1 cellular context compared by ENCODE assay signal in genomic region chr5:168362097-168362885, GRCh38.
A peak's percentile ranks its signal among the peaks of the same experiment; 100 is the strongest.
TF ChIP-seq lines count a peak whose summit lies in the region.

No MANE protein-coding gene starts in this region.

TF ChIP-seq in HepG2, 621 proteins besides CTCF, POLR2A, EP300 and RAD21 (continued from another document and continues in another):
- no peak for TF ChIP-seq ZNF574 (CRISPR knock-in tag; IDR thresholded peaks at IDR 0.05)
- 0 out of 2 replicates have a peak, but pooled peaks have one; percentile 3 for TF ChIP-seq MAFF (IDR thresholded peaks at IDR 0.05; ENCODE audit: low read depth, low read length)
- TF ChIP-seq CBX5 (CRISPR knock-in tag; IDR thresholded peaks at IDR 0.05; ENCODE audit: borderline replicate concordance), result no peak; the same call in 1 of the 2 replicates
- TF ChIP-seq SOX13 (IDR thresholded peaks at IDR 0.05), result no peak
- peak in 1 of 2 experiments; percentile 77; a peak in 2 of 4 replicates for TF ChIP-seq SOX13 (CRISPR knock-in tag; conservative IDR thresholded peaks at IDR 0.05 in 1 of 2, IDR thresholded peaks at IDR 0.05 in 1 of 2)
- peak; percentile 50; the same call in 1 of the 2 replicates for TF ChIP-seq MXD4 (CRISPR knock-in tag; IDR thresholded peaks at IDR 0.05)
- TF ChIP-seq FOXO4 (CRISPR knock-in tag; conservative IDR thresholded peaks at IDR 0.05), result no peak
- TF ChIP-seq ZNF275 (CRISPR knock-in tag; IDR thresholded peaks at IDR 0.05; ENCODE audit: borderline replicate concordance), result no peak
- peak; percentile 75; the same call in 1 of the 2 replicates for TF ChIP-seq NCOR1 (IDR thresholded peaks at IDR 0.05; ENCODE audit: borderline replicate concordance, low read length)
- TF ChIP-seq GATA4 (IDR thresholded peaks at IDR 0.05; ENCODE audit: borderline replicate concordance, low read depth), result no peak
- peak; percentile 53; the same call in 1 of the 2 replicates for TF ChIP-seq ZNF317 (CRISPR knock-in tag; IDR thresholded peaks at IDR 0.05)
- TF ChIP-seq, protein P1, sequence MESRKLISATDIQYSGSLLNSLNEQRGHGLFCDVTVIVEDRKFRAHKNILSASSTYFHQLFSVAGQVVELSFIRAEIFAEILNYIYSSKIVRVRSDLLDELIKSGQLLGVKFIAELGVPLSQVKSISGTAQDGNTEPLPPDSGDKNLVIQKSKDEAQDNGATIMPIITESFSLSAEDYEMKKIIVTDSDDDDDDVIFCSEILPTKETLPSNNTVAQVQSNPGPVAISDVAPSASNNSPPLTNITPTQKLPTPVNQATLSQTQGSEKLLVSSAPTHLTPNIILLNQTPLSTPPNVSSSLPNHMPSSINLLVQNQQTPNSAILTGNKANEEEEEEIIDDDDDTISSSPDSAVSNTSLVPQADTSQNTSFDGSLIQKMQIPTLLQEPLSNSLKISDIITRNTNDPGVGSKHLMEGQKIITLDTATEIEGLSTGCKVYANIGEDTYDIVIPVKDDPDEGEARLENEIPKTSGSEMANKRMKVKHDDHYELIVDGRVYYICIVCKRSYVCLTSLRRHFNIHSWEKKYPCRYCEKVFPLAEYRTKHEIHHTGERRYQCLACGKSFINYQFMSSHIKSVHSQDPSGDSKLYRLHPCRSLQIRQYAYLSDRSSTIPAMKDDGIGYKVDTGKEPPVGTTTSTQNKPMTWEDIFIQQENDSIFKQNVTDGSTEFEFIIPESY (CRISPR knock-in tag; IDR thresholded peaks at IDR 0.05), result no peak
- no peak for TF ChIP-seq KLF9 (CRISPR knock-in tag; IDR thresholded peaks at IDR 0.05; ENCODE audit: low read depth)
- 0 out of 4 replicates have a peak, but pooled peaks of 1 of the 2 experiments have one; percentile 52 for TF ChIP-seq KLF16 (CRISPR knock-in tag; IDR thresholded peaks at IDR 0.05)
- TF ChIP-seq FOSL1 (CRISPR knock-in tag; IDR thresholded peaks at IDR 0.05; ENCODE audit: borderline replicate concordance), result peak; percentile 78; the same call in 1 of the 2 replicates
- peak; percentile 90 for TF ChIP-seq HDAC2 (CRISPR knock-in tag; IDR thresholded peaks at IDR 0.05)
- no peak for TF ChIP-seq HNRNPUL1 (IDR thresholded peaks at IDR 0.05; ENCODE audit: low read depth, low read length)
- no peak for TF ChIP-seq ZNF83 (CRISPR knock-in tag; IDR thresholded peaks at IDR 0.05; ENCODE audit: borderline replicate concordance)
- TF ChIP-seq, protein P2, sequence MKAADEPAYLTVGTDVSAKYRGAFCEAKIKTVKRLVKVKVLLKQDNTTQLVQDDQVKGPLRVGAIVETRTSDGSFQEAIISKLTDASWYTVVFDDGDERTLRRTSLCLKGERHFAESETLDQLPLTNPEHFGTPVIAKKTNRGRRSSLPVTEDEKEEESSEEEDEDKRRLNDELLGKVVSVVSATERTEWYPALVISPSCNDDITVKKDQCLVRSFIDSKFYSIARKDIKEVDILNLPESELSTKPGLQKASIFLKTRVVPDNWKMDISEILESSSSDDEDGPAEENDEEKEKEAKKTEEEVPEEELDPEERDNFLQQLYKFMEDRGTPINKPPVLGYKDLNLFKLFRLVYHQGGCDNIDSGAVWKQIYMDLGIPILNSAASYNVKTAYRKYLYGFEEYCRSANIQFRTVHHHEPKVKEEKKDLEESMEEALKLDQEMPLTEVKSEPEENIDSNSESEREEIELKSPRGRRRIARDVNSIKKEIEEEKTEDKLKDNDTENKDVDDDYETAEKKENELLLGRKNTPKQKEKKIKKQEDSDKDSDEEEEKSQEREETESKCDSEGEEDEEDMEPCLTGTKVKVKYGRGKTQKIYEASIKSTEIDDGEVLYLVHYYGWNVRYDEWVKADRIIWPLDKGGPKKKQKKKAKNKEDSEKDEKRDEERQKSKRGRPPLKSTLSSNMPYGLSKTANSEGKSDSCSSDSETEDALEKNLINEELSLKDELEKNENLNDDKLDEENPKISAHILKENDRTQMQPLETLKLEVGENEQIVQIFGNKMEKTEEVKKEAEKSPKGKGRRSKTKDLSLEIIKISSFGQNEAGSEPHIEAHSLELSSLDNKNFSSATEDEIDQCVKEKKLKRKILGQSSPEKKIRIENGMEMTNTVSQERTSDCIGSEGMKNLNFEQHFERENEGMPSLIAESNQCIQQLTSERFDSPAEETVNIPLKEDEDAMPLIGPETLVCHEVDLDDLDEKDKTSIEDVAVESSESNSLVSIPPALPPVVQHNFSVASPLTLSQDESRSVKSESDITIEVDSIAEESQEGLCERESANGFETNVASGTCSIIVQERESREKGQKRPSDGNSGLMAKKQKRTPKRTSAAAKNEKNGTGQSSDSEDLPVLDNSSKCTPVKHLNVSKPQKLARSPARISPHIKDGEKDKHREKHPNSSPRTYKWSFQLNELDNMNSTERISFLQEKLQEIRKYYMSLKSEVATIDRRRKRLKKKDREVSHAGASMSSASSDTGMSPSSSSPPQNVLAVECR (CRISPR knock-in tag; IDR thresholded peaks at IDR 0.05; ENCODE audit: borderline replicate concordance), result peak; percentile 62; the same call in 1 of the 2 replicates
- TF ChIP-seq NRL (CRISPR knock-in tag; IDR thresholded peaks at IDR 0.05; ENCODE audit: borderline replicate concordance), result no peak
- no peak for TF ChIP-seq ZBTB42 (CRISPR knock-in tag; IDR thresholded peaks at IDR 0.05)
- TF ChIP-seq ZSCAN29 (CRISPR knock-in tag; conservative IDR thresholded peaks at IDR 0.05), result no peak
- TF ChIP-seq ZNF367 (CRISPR knock-in tag; IDR thresholded peaks at IDR 0.05; ENCODE audit: borderline replicate concordance), result no peak
- TF ChIP-seq RFXANK (CRISPR knock-in tag; IDR thresholded peaks at IDR 0.05), result 0 out of 2 replicates have a peak, but pooled peaks have one; percentile 41
- TF ChIP-seq PAF1 (CRISPR knock-in tag; IDR thresholded peaks at IDR 0.05), result no peak
- TF ChIP-seq, protein P3, sequence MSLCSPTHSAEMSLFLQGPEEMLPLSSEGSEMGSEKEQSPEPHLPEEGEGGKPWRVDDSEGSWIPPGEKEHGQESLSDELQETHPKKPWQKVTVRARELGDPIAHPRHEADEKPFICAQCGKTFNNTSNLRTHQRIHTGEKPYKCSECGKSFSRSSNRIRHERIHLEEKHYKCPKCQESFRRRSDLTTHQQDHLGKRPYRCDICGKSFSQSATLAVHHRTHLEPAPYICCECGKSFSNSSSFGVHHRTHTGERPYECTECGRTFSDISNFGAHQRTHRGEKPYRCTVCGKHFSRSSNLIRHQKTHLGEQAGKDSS (CRISPR knock-in tag; IDR thresholded peaks at IDR 0.05; ENCODE audit: borderline replicate concordance, low read depth), result peak; percentile 100
- no peak for TF ChIP-seq SMAD9 (CRISPR knock-in tag; IDR thresholded peaks at IDR 0.05)
- TF ChIP-seq ONECUT2 (CRISPR knock-in tag; IDR thresholded peaks at IDR 0.05), result no peak
- no peak for TF ChIP-seq YEATS2 (CRISPR knock-in tag; IDR thresholded peaks at IDR 0.05; ENCODE audit: borderline replicate concordance)
- TF ChIP-seq ZNF761 (CRISPR knock-in tag; conservative IDR thresholded peaks at IDR 0.05), result no peak
- no peak for TF ChIP-seq KDM5A (IDR thresholded peaks at IDR 0.05; ENCODE audit: borderline replicate concordance, low read length)
- no peak for TF ChIP-seq ZSCAN12 (CRISPR knock-in tag; IDR thresholded peaks at IDR 0.05)
- TF ChIP-seq CEBPZ (IDR thresholded peaks at IDR 0.05; ENCODE audit: low read length), result no peak
- peak; percentile 64; the same call in 1 of the 2 replicates for TF ChIP-seq HOXA3 (CRISPR knock-in tag; IDR thresholded peaks at IDR 0.05)
- TF ChIP-seq ATF6 (CRISPR knock-in tag; conservative IDR thresholded peaks at IDR 0.05), result no peak
- TF ChIP-seq THYN1 (CRISPR knock-in tag; IDR thresholded peaks at IDR 0.05; ENCODE audit: borderline replicate concordance, low read depth), result no peak
- TF ChIP-seq, protein P4, sequence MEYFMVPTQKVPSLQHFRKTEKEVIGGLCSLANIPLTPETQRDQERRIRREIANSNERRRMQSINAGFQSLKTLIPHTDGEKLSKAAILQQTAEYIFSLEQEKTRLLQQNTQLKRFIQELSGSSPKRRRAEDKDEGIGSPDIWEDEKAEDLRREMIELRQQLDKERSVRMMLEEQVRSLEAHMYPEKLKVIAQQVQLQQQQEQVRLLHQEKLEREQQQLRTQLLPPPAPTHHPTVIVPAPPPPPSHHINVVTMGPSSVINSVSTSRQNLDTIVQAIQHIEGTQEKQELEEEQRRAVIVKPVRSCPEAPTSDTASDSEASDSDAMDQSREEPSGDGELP (IDR thresholded peaks at IDR 0.05; ENCODE audit: borderline replicate concordance, low read depth), result peak; percentile 98
- TF ChIP-seq ZBTB21 (CRISPR knock-in tag; IDR thresholded peaks at IDR 0.05), result no peak
- TF ChIP-seq SP5 (CRISPR knock-in tag; IDR thresholded peaks at IDR 0.05; ENCODE audit: borderline replicate concordance, low read depth), result peak; percentile 57; the same call in 1 of the 2 replicates
- peak; percentile 70; the same call in 1 of the 2 replicates for TF ChIP-seq ZNF501 (CRISPR knock-in tag; IDR thresholded peaks at IDR 0.05)
- TF ChIP-seq, protein P5, sequence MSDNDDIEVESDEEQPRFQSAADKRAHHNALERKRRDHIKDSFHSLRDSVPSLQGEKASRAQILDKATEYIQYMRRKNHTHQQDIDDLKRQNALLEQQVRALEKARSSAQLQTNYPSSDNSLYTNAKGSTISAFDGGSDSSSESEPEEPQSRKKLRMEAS (IDR thresholded peaks at IDR 0.05), result peak; percentile 32; the same call in 1 of the 2 replicates
- TF ChIP-seq ZNF263 (CRISPR knock-in tag; IDR thresholded peaks at IDR 0.05), result peak; percentile 73
